In genomic region chr2:98399112-98399511, GRCh38 we compare ENCODE assay signal across 37 cellular contexts. TPM values are rescaled to one million over a fixed set of nuclear protein-coding genes. Genes with fewer than 3 reads are reported as not detected.
"Had no signal": no experiment of that assay in that cellular context is flagged by ENCODE, and none has a peak within 500 bp of the region (broad histone marks: within the 10 kb centered on the region; RNA-seq: fewer than 3 reads in every experiment).

No MANE protein-coding gene starts in this region.

- H3K9ac ChIP-seq: KMS-11 had no signal

- H3K36me3 ChIP-seq: MG63 had no signal

- H3K4me3 ChIP-seq: MG63 had no signal

- H3K27ac ChIP-seq: KMS-11 had no signal

- H3K4me2 ChIP-seq: KMS-11 had no signal

- DNase-seq: Karpas-422, Kasumi-1, MG63, MM.1S, MV-4-11, NCI-H1048, NCI-H1092, NCI-H1092 treated with DMSO at 0.1 percent for 48 hours, NCI-H1105, NCI-H1105 treated with DMSO at 0.1 percent for 48 hours, NCI-H1417, NCI-H1417 treated with DMSO at 0.1 percent for 48 hours, NCI-H1436, NCI-H1436 treated with DMSO at 0.1 percent for 48 hours, NCI-H146, NCI-H1694, NCI-H1694 treated with DMSO at 0.1 percent for 48 hours, NCI-H187, NCI-H187 treated with DMSO at 0.1 percent for 48 hours, NCI-H1930, NCI-H2029, NCI-H2029 treated with DMSO at 0.1 percent for 48 hours, NCI-H2081, NCI-H2081 treated with DMSO at 0.1 percent for 48 hours, NCI-H2107, NCI-H2171, NCI-H2171 treated with DMSO at 0.1 percent for 48 hours, NCI-H2227 treated with DMSO at 0.1 percent for 48 hours, NCI-H226, NCI-H345, NCI-H446, NCI-H446 treated with DMSO at 0.1 percent for 48 hours, NCI-H510A had no signal

- H3K9me3 ChIP-seq: MG63 had no signal

RNA-seq across cellular contexts. Expression of gene CNGA3, which starts 52.9 kb away (rescaled TPM):
- total RNA-seq: M059J, MCF 10A, NCI-H460 had no signal
